Comparison of ENCODE assay signal across 22 cellular contexts in genomic region chr10:45442670-45443069, GRCh38.
A peak's percentile ranks its signal among the peaks of the same experiment; 100 is the strongest.
DNase-seq lines count a peak whose midpoint lies in the region; ATAC-seq and TF ChIP-seq lines count a peak whose summit lies in the region.
"Had no signal": no experiment of that assay in that cellular context is flagged by ENCODE, and none has a peak within 500 bp of the region (broad histone marks: within the 10 kb centered on the region; RNA-seq: fewer than 3 reads in every experiment).

No MANE protein-coding gene starts in this region.

- H3K27ac ChIP-seq in BLaER1 (peak overlapping the region; percentile 18; the same call in 1 of the 2 replicates), mesendoderm (ENCODE audit: low read depth, low read length) (no peak overlapping the region), uterus (no peak overlapping the region), coronary artery (no peak overlapping the region)
- H3K27ac ChIP-seq: adrenal gland, breast epithelium, colonic mucosa, heart left ventricle, KMS-11, suprapubic skin had no signal

- TF ChIP-seq CTCF in activated B cell treated with CpG ODN at 0.5 μM for 24 hours (IDR thresholded peaks at IDR 0.05): no peak
- no peak for TF ChIP-seq CTCF in uterus (IDR thresholded peaks at IDR 0.05)
- no peak for TF ChIP-seq CTCF in coronary artery (IDR thresholded peaks at IDR 0.05)

- CTCF ChIA-PET in activated B cell treated with CpG ODN at 0.5 μM for 24 hours (lab: Charles Lee): no interaction called here

- H3K18ac ChIP-seq in mesendoderm (ENCODE audit: low read length): no peak overlapping the region

- H2BK15ac ChIP-seq in mesendoderm (replicated peaks; ENCODE audit: low read depth): no peak overlapping the region

- ATAC-seq in activated B cell treated with CpG ODN at 0.5 μM for 24 hours (ENCODE audit: low read depth): peak; percentile 31
- ATAC-seq in activated CD4-positive, CD25-positive, alpha-beta regulatory T cell treated with anti-CD3 and anti-CD28 coated beads, Interleukin-2, amount 50 U/mL, for 24 hours: no peak
- ATAC-seq: heart left ventricle had no signal

- H2AK5ac ChIP-seq in mesendoderm (ENCODE audit: low read length): no peak overlapping the region

- peaks cover 37% of the 10 kb centered on the region for H3K4me1 ChIP-seq in BLaER1
- H3K4me1 ChIP-seq in mesendoderm (ENCODE audit: control insufficient read depth, low read depth, low read length): no peaks in the 10 kb centered on the region
- H3K4me1 ChIP-seq in uterus: no peaks in the 10 kb centered on the region
- H3K4me1 ChIP-seq: adrenal gland, breast epithelium, colonic mucosa, suprapubic skin had no signal

- H3K9me3 Mint-ChIP-seq in activated B cell treated with CpG ODN at 0.5 μM for 24 hours: no peaks in the 10 kb centered on the region
- H3K9me3 Mint-ChIP-seq: activated CD4-positive, alpha-beta T cell treated with anti-CD3 and anti-CD28 coated beads, Interleukin-2, amount 10 ng/mL, durations not matched to agents 7 days and 5 days; immature natural killer cell had no signal

- no peak overlapping the region for H3K23ac ChIP-seq in mesendoderm (ENCODE audit: low read length)

- H2BK120ac ChIP-seq in mesendoderm (ENCODE audit: low read depth, low read length): no peak overlapping the region

- H2BK5ac ChIP-seq in mesendoderm (ENCODE audit: low read length): no peak overlapping the region

- H3K27me3 Mint-ChIP-seq in activated B cell treated with CpG ODN at 0.5 μM for 24 hours: no peaks in the 10 kb centered on the region

- no peaks in the 10 kb centered on the region for H4K20me1 ChIP-seq in BLaER1

- no peak overlapping the region for H4K5ac ChIP-seq in mesendoderm (ENCODE audit: low read length)

- no peak overlapping the region for H3K4me3 ChIP-seq in BLaER1
- no peak overlapping the region for H3K4me3 ChIP-seq in H7 (ENCODE audit: insufficient read depth, low read depth, low read length)
- no peak overlapping the region for H3K4me3 ChIP-seq in mesendoderm (ENCODE audit: low read length)
- no peak overlapping the region for H3K4me3 ChIP-seq in uterus
- H3K4me3 ChIP-seq in coronary artery: no peak overlapping the region
- H3K4me3 ChIP-seq: adrenal gland, breast epithelium, colonic mucosa, heart left ventricle, suprapubic skin had no signal

- H3K56ac ChIP-seq in mesendoderm (ENCODE audit: low read length): no peak overlapping the region

- H3K27me3 ChIP-seq in BLaER1 (no peaks in the 10 kb centered on the region), H7 (ENCODE audit: control insufficient read depth, insufficient read depth, low read length) (no peaks in the 10 kb centered on the region), mesendoderm (ENCODE audit: insufficient read depth, low read length, poor library complexity) (no peaks in the 10 kb centered on the region), uterus (no peaks in the 10 kb centered on the region)
- H3K27me3 ChIP-seq: adrenal gland, breast epithelium, colonic mucosa, heart left ventricle, suprapubic skin had no signal

- H3K4me2 ChIP-seq in BLaER1 (no peak overlapping the region), mesendoderm (ENCODE audit: low read length) (no peak overlapping the region)
- H3K4me2 ChIP-seq: KMS-11 had no signal

- POLR2A ChIA-PET in activated B cell treated with CpG ODN at 0.5 μM for 24 hours (lab: Charles Lee): no interaction called here

- peaks cover 7% of the 10 kb centered on the region for H3K4me1 Mint-ChIP-seq in activated B cell treated with CpG ODN at 0.5 μM for 24 hours
- H3K4me1 Mint-ChIP-seq: immature natural killer cell had no signal

- WGBS in mesendoderm (ENCODE audit: extremely low coverage, insufficient coverage, low lambda C conversion rate): no CpG with 5 or more reads among the region's 13 CpGs

- H3K79me1 ChIP-seq in mesendoderm (ENCODE audit: low read length): no peaks in the 10 kb centered on the region

- peak; percentile 86 for DNase-seq in H7
- no peak for DNase-seq in activated B cell treated with CpG ODN at 0.5 μM for 24 hours
- DNase-seq in mesendoderm: peak; percentile 40
- DNase-seq in uterus: no peak
- no peak for DNase-seq in coronary artery (ENCODE audit: low spot score)
- no peak for DNase-seq in NCI-H2227 (lab: John Stamatoyannopoulos, UW; ENCODE audit: unreplicated experiment)
- DNase-seq: activated CD4-positive, alpha-beta T cell treated with anti-CD3 and anti-CD28 coated beads, Interleukin-2, amount 10 ng/mL, durations not matched to agents 7 days and 5 days; activated effector memory CD4-positive, alpha-beta T cell treated with anti-CD3 and anti-CD28 coated beads, Interleukin-2, amount 50 U/mL, for 16 hours; colonic mucosa; heart left ventricle; immature natural killer cell; NCI-H2029 treated with DMSO at 0.1 percent for 48 hours; occipital lobe; SHP77; stimulated activated CD4-positive, alpha-beta T cell treated with anti-CD3 and anti-CD28 coated beads, Interleukin-12 subunit alpha, Interleukin-12 subunit beta, amount 100 ng/mL, for 4 hours had no signal

- no peaks in the 10 kb centered on the region for H3K79me2 ChIP-seq in mesendoderm (ENCODE audit: control insufficient read depth, insufficient read depth, low read length)

- H3K36me3 ChIP-seq in BLaER1: peaks cover 6% of the 10 kb centered on the region; the same call in 1 of the 2 replicates
- no peaks in the 10 kb centered on the region for H3K36me3 ChIP-seq in H7 (replicated peaks; ENCODE audit: control insufficient read depth, insufficient read depth, low read length)
- H3K36me3 ChIP-seq in mesendoderm (ENCODE audit: control insufficient read depth, insufficient read depth, low read length): no peaks in the 10 kb centered on the region
- H3K36me3 ChIP-seq in uterus: no peaks in the 10 kb centered on the region
- H3K36me3 ChIP-seq: adrenal gland, breast epithelium, colonic mucosa, suprapubic skin had no signal

- H3K27ac Mint-ChIP-seq in activated B cell treated with CpG ODN at 0.5 μM for 24 hours: no peak overlapping the region
- H3K27ac Mint-ChIP-seq: CD14-positive monocyte, immature natural killer cell had no signal

- no peak overlapping the region for H3K4me3 Mint-ChIP-seq in activated B cell treated with CpG ODN at 0.5 μM for 24 hours
- H3K4me3 Mint-ChIP-seq: activated CD4-positive, alpha-beta T cell treated with anti-CD3 and anti-CD28 coated beads, Interleukin-2, amount 10 ng/mL, durations not matched to agents 7 days and 5 days; CD14-positive monocyte; immature natural killer cell had no signal

- H3K4ac ChIP-seq in mesendoderm (ENCODE audit: low read depth, low read length): no peak overlapping the region

- TF ChIP-seq POLR2A in uterus (IDR thresholded peaks at IDR 0.05): no peak

- H4K8ac ChIP-seq in mesendoderm (ENCODE audit: low read depth, low read length): no peak overlapping the region

- intact Hi-C loops in activated B cell treated with CpG ODN at 0.5 μM for 24 hours (cut with micrococcal nuclease) (no loop called here), uterus (cut with DNase I; ENCODE audit: low total_unique reads) (no loop called here)

- H3K9ac ChIP-seq in BLaER1: no peak overlapping the region
- H3K9ac ChIP-seq in mesendoderm (ENCODE audit: low read length): no peak overlapping the region
- H3K9ac ChIP-seq: KMS-11 had no signal

- H3K36me3 Mint-ChIP-seq in activated B cell treated with CpG ODN at 0.5 μM for 24 hours (ENCODE audit: low read depth): peaks cover 65% of the 10 kb centered on the region
- H3K36me3 Mint-ChIP-seq: immature natural killer cell had no signal

- H3K9me3 ChIP-seq in BLaER1 (no peaks in the 10 kb centered on the region), uterus (no peaks in the 10 kb centered on the region)
- H3K9me3 ChIP-seq: adrenal gland, colonic mucosa, heart left ventricle, suprapubic skin had no signal

Comparison
In these comparisons a context has a peak if more than half of its experiments do, and no peak if none do; other contexts are left out.
1. DNase-seq: peak in H7 (single experiment) and mesendoderm (single experiment); none in activated B cell treated with CpG ODN at 0.5 μM for 24 hours (single experiment), uterus (0 of 2), coronary artery (single experiment) and NCI-H2227 (single experiment).